In genomic region chr2:237497820-237498128, GRCh38 we compare ENCODE assay signal across 22 cellular contexts. TPM values are rescaled to one million over a fixed set of nuclear protein-coding genes. Genes with fewer than 3 reads are reported as not detected.
DNase-seq lines count a peak whose midpoint lies in the region; ATAC-seq, FAIRE-seq and TF ChIP-seq lines count a peak whose summit lies in the region.
"Had no signal": no experiment of that assay in that cellular context is flagged by ENCODE, and none has a peak within 500 bp of the region (broad histone marks: within the 10 kb centered on the region; RNA-seq: fewer than 3 reads in every experiment).

No MANE protein-coding gene starts in this region.

- H2BK120ac ChIP-seq in mesenchymal stem cell (ENCODE audit: low read depth, low read length) = peak overlapping the region; percentile 24

- no peak overlapping the region for H4K8ac ChIP-seq in mesenchymal stem cell (ENCODE audit: low read length)

- H3K4me3 ChIP-seq in body of pancreas = no peak overlapping the region
- peak overlapping the region in 1 of 2 experiments; percentile 60 for H3K4me3 ChIP-seq in mesenchymal stem cell (ENCODE audit: insufficient read depth in 1 of 2, low read depth in 1 of 2, low read length in 2 of 2)
- no peak overlapping the region for H3K4me3 ChIP-seq in vagina
- H3K4me3 ChIP-seq: mucosa of descending colon had no signal

- no peak overlapping the region for H2BK5ac ChIP-seq in mesenchymal stem cell (ENCODE audit: low read depth, low read length, poor library complexity, severe bottlenecking)

- H3K23ac ChIP-seq in mesenchymal stem cell (ENCODE audit: low read length in 2 of 2) = no peak overlapping the region

- H3K79me1 ChIP-seq in mesenchymal stem cell (replicated peaks; ENCODE audit: low read length, poor library complexity, severe bottlenecking) = peaks cover 21% of the 10 kb centered on the region

- intact Hi-C loops in body of pancreas (cut with DNase I) = no loop called here
- intact Hi-C loops in vagina (cut with DNase I) = no loop called here

- WGBS in body of pancreas, 2 donors = 68% methylated on average over 11 of the region's 11 CpGs
- WGBS in mesenchymal stem cell = 87% methylated on average over 10 of the region's 11 CpGs

- H3K4ac ChIP-seq in mesenchymal stem cell (ENCODE audit: low read depth in 1 of 2, low read length in 2 of 2) = no peak overlapping the region

- no peak for ATAC-seq in body of pancreas
- ATAC-seq in GM21367 (IDR thresholded peaks at IDR 0.05; ENCODE audit: unreplicated experiment) = no peak
- ATAC-seq: mucosa of descending colon; stimulated activated memory B cell treated with anti-CD40 and anti-IgM and Interleukin-4, amounts not matched to agents 10 μg/mL and 1 μg/mL and 100 μg/mL, for 72 hours had no signal

- H3K9me3 ChIP-seq in body of pancreas (no peaks in the 10 kb centered on the region), mesenchymal stem cell (ENCODE audit: control insufficient read depth, low read length) (no peaks in the 10 kb centered on the region), vagina (no peaks in the 10 kb centered on the region)
- H3K9me3 ChIP-seq: mucosa of descending colon had no signal

- no peak overlapping the region for H3K14ac ChIP-seq in mesenchymal stem cell (ENCODE audit: low read length in 2 of 2)

- H2AK5ac ChIP-seq in mesenchymal stem cell (ENCODE audit: low read length, severe bottlenecking) = peak overlapping the region; percentile 6

- H3K36me3 ChIP-seq in body of pancreas (replicated peaks in 1 of 2; ENCODE audit: insufficient read depth in 1 of 2, low read depth in 2 of 2) = no peaks in the 10 kb centered on the region
- peaks cover 20 to 59% of the 10 kb centered on the region in 2 experiments for H3K36me3 ChIP-seq in mesenchymal stem cell (ENCODE audit: control insufficient read depth in 1 of 2, insufficient read depth in 2 of 2, low read depth in 1 of 2, low read length in 2 of 2)
- peaks cover 0 to 7% of the 10 kb centered on the region in 2 donors for H3K36me3 ChIP-seq in vagina

- peak overlapping the region; percentile 1 for H2BK15ac ChIP-seq in mesenchymal stem cell (ENCODE audit: low read depth, poor library complexity, severe bottlenecking)

- TF ChIP-seq CTCF in body of pancreas (IDR thresholded peaks at IDR 0.05) = no peak
- no peak for TF ChIP-seq CTCF in vagina (IDR thresholded peaks at IDR 0.05)

- no peak for FAIRE-seq in GM12891 (lab: Jason Lieb, UNC)
- FAIRE-seq: H54 had no signal

- TF ChIP-seq POLR2A in body of pancreas (IDR thresholded peaks at IDR 0.05) (no peak), vagina (IDR thresholded peaks at IDR 0.05) (no peak), GM12891 (IDR thresholded peaks at IDR 0.05; ENCODE audit: low read depth, low read length) (no peak)

- H3K27ac ChIP-seq in body of pancreas = peak overlapping the region in 1 of 4 donors; percentile 32
- H3K27ac ChIP-seq in mesenchymal stem cell (ENCODE audit: low read length, poor library complexity, severe bottlenecking) = no peak overlapping the region
- H3K27ac ChIP-seq in vagina = peak overlapping the region; percentile 88

- H2BK12ac ChIP-seq in mesenchymal stem cell (ENCODE audit: low read length in 2 of 2) = no peak overlapping the region

- H3K9ac ChIP-seq in mesenchymal stem cell (ENCODE audit: low read length) = peak overlapping the region; percentile 65

- no peak overlapping the region for H2AFZ ChIP-seq in mesenchymal stem cell (ENCODE audit: low read depth, low read length)

- no peaks in the 10 kb centered on the region for H3K27me3 ChIP-seq in body of pancreas
- H3K27me3 ChIP-seq in mesenchymal stem cell (ENCODE audit: control insufficient read depth in 1 of 2, insufficient read depth in 1 of 2, low read length in 2 of 2) = no peaks in the 10 kb centered on the region
- H3K27me3 ChIP-seq in vagina = no peaks in the 10 kb centered on the region

- no peak overlapping the region for H4K91ac ChIP-seq in mesenchymal stem cell (ENCODE audit: low read length)

- H3K4me1 ChIP-seq in body of pancreas = peaks cover 10% of the 10 kb centered on the region
- peaks cover 18% of the 10 kb centered on the region for H3K4me1 ChIP-seq in mesenchymal stem cell (ENCODE audit: control insufficient read depth, insufficient read depth, low read depth, low read length)
- peaks cover 17% of the 10 kb centered on the region for H3K4me1 ChIP-seq in vagina

- no peak overlapping the region for H3K4me2 ChIP-seq in mesenchymal stem cell (ENCODE audit: low read length, poor library complexity, severe bottlenecking)

- H3K18ac ChIP-seq in mesenchymal stem cell (ENCODE audit: low read depth in 1 of 2, low read length in 2 of 2) = no peak overlapping the region

- DNase-seq in activated CD4-positive, alpha-beta T cell treated with anti-CD3 and anti-CD28 coated beads for 48 hours = peak; percentile 25
- DNase-seq in activated CD4-positive, alpha-beta T cell treated with anti-CD3 and anti-CD28 coated beads, Interleukin-2, amount 50 U/mL, for 4 hours = no peak
- DNase-seq in body of pancreas = peak in 3 of 4 donors; percentile 35 to 59 (median 47)
- DNase-seq in mesenchymal stem cell = peak; percentile 57
- no peak for DNase-seq in vagina (ENCODE audit: extremely low spot score in 2 of 2)
- DNase-seq in GM12891 (ENCODE audit: insufficient read length, low spot score) = no peak
- no peak for DNase-seq in SKM-1 (lab: John Stamatoyannopoulos, UW; ENCODE audit: unreplicated experiment)
- DNase-seq: activated CD4-positive, CD25-positive, alpha-beta regulatory T cell treated with anti-CD3 and anti-CD28 coated beads, Interleukin-2, amount 50 U/mL, for 72 hours; activated CD8-positive, alpha-beta memory T cell treated with anti-CD3 and anti-CD28 coated beads, Interleukin-2, amount 50 U/mL, for 48 hours; activated gamma-delta T cell treated with Interleukin-2 at 50 U/mL for 16 hours; dermis blood vessel endothelial cell; islet precursor cell; Karpas-422; mucosa of descending colon; NCI-H345; occipital lobe; SHP77 treated with DMSO at 0.1 percent for 48 hours had no signal

TF ChIP-seq in GM12891, 5 proteins besides CTCF, POLR2A, EP300 and RAD21:
- TF ChIP-seq SPI1 (IDR thresholded peaks at IDR 0.05; ENCODE audit: low read depth, low read length) (no peak), POLR2AphosphoS5 (IDR thresholded peaks at IDR 0.05; ENCODE audit: low read depth, low read length) (no peak), POU2F2 (IDR thresholded peaks at IDR 0.05; ENCODE audit: low read depth, low read length) (no peak), TAF1 (IDR thresholded peaks at IDR 0.05; ENCODE audit: low read depth, low read length) (no peak), PAX5 (IDR thresholded peaks at IDR 0.05; ENCODE audit: insufficient read depth, low read length, severe bottlenecking) (no peak)

RNA-seq across cellular contexts. Expression of gene MLPH, which starts 10.7 kb away (rescaled TPM):
- total RNA-seq in body of pancreas (10 to 100 TPM; 30.3 to 64.3 TPM), vagina (34.6 TPM)
- polyA plus RNA-seq in mesenchymal stem cell (2013, experiment 1 of 2) = 93.7 TPM
- polyA plus RNA-seq in mesenchymal stem cell (2013, experiment 2 of 2) = 85.6 TPM
- not detected for polyA plus RNA-seq in GM12891 (2012; ENCODE audit: low read depth, missing spikeins)
- total RNA-seq: skeletal muscle tissue; T-helper 2 cell treated with Interferon-gamma antibody and Interleukin-4, amounts not matched to agents 100 ng/mL and 5 ng/mL, for 36 hours had no signal

Comparison
In these comparisons a context has a peak if more than half of its experiments do, and no peak if none do; other contexts are left out.
1. DNase-seq: peak in activated CD4-positive, alpha-beta T cell treated with anti-CD3 and anti-CD28 coated beads for 48 hours (single experiment), body of pancreas (3 of 4) and mesenchymal stem cell (single experiment); none in activated CD4-positive, alpha-beta T cell treated with anti-CD3 and anti-CD28 coated beads, Interleukin-2, amount 50 U/mL, for 4 hours (0 of 2), vagina (0 of 2), GM12891 (single experiment) and SKM-1 (single experiment).